Comparison of ENCODE assay signal across 22 cellular contexts in genomic region chr3:68986496-68987208, GRCh38. TPM values are rescaled to one million over a fixed set of nuclear protein-coding genes. Genes with fewer than 3 reads are reported as not detected.
DNase-seq lines count a peak whose midpoint lies in the region; ATAC-seq, FAIRE-seq and TF ChIP-seq lines count a peak whose summit lies in the region.
"Had no signal": no experiment of that assay in that cellular context is flagged by ENCODE, and none has a peak within 500 bp of the region (broad histone marks: within the 10 kb centered on the region; RNA-seq: fewer than 3 reads in every experiment).

No MANE protein-coding gene starts in this region.

- H3K27me3 Mint-ChIP-seq in activated CD4-positive, alpha-beta T cell treated with anti-CD3 and anti-CD28 coated beads, Interleukin-2, amount 10 ng/mL, durations not matched to agents 7 days and 5 days = no peaks in the 10 kb centered on the region
- no peaks in the 10 kb centered on the region for H3K27me3 Mint-ChIP-seq in endodermal cell (ENCODE audit: insufficient read depth)

- H3K27ac ChIP-seq in endodermal cell (ENCODE audit: low read depth, low read length) = no peak overlapping the region
- H3K27ac ChIP-seq: BLaER1, HL-60, PC-9, SJSA1 had no signal

- H3K9me3 ChIP-seq in endodermal cell (ENCODE audit: control insufficient read depth, low read length) = no peaks in the 10 kb centered on the region
- H3K9me3 ChIP-seq: BLaER1, SJSA1 had no signal

- FAIRE-seq in GM12892 (lab: Jason Lieb, UNC) = peak; percentile 27
- FAIRE-seq: A204.1, GM18507, GM19239, HTR-8/SVneo had no signal

- no peaks in the 10 kb centered on the region for H3K4me1 Mint-ChIP-seq in activated CD4-positive, alpha-beta T cell treated with anti-CD3 and anti-CD28 coated beads, Interleukin-2, amount 10 ng/mL, durations not matched to agents 7 days and 5 days
- H3K4me1 Mint-ChIP-seq in endodermal cell = no peaks in the 10 kb centered on the region
- H3K4me1 Mint-ChIP-seq: H9 had no signal

- 93 to 96% methylated on average over 5 to 6 of the region's 6 CpGs for WGBS in endodermal cell (ENCODE audit: insufficient coverage in 1 of 2, insufficient read length in 1 of 2), 2 experiments

- CTCF ChIA-PET in activated CD4-positive, alpha-beta T cell treated with anti-CD3 and anti-CD28 coated beads, Interleukin-2, amount 10 ng/mL, durations not matched to agents 7 days and 5 days (lab: Charles Lee) = interaction anchor here (0.5 kb wide), 1 partner anchor 120 kb away, joined by 4 read pairs; no protein-coding TSS in a partner anchor

- peak; percentile 41 for ATAC-seq in HG02610 (IDR thresholded peaks at IDR 0.05; ENCODE audit: unreplicated experiment)
- no peak for ATAC-seq in GM21619 (IDR thresholded peaks at IDR 0.05; ENCODE audit: unreplicated experiment)
- ATAC-seq: CD8-positive, alpha-beta T cell had no signal

- H3K4me3 ChIP-seq in endodermal cell (ENCODE audit: low read length) = no peak overlapping the region
- H3K4me3 ChIP-seq: BLaER1, PC-9, SJSA1 had no signal

- no peaks in the 10 kb centered on the region for H3K9me3 Mint-ChIP-seq in activated CD4-positive, alpha-beta T cell treated with anti-CD3 and anti-CD28 coated beads, Interleukin-2, amount 10 ng/mL, durations not matched to agents 7 days and 5 days
- no peaks in the 10 kb centered on the region for H3K9me3 Mint-ChIP-seq in endodermal cell
- H3K9me3 Mint-ChIP-seq: CD8-positive, alpha-beta T cell; H9 had no signal

- no peak for TF ChIP-seq CTCF in endodermal cell (conservative IDR thresholded peaks at IDR 0.05)

- no peaks in the 10 kb centered on the region for H3K27me3 ChIP-seq in endodermal cell (ENCODE audit: control insufficient read depth, insufficient read depth, low read length, poor library complexity, severe bottlenecking)
- H3K27me3 ChIP-seq: BLaER1, SJSA1 had no signal

- no peak overlapping the region for H3K4me3 Mint-ChIP-seq in activated CD4-positive, alpha-beta T cell treated with anti-CD3 and anti-CD28 coated beads, Interleukin-2, amount 10 ng/mL, durations not matched to agents 7 days and 5 days
- no peak overlapping the region for H3K4me3 Mint-ChIP-seq in endodermal cell
- H3K4me3 Mint-ChIP-seq: CD8-positive, alpha-beta T cell; H9 had no signal

- no peaks in the 10 kb centered on the region for H3K4me1 ChIP-seq in endodermal cell (ENCODE audit: control insufficient read depth, insufficient read depth, low read length)
- H3K4me1 ChIP-seq: BLaER1, SJSA1 had no signal

- DNase-seq in activated CD4-positive, alpha-beta T cell treated with anti-CD3 and anti-CD28 coated beads, Interleukin-2, amount 10 ng/mL, durations not matched to agents 7 days and 5 days = no peak
- no peak for DNase-seq in activated CD4-positive, alpha-beta T cell treated with anti-CD3 and anti-CD28 coated beads, Interleukin-2, amount 50 U/mL, for 1 hour
- DNase-seq in GM12892 (ENCODE audit: insufficient read length) = no peak
- DNase-seq in endodermal cell = peak; percentile 41
- DNase-seq in HK-2 (ENCODE audit: unreplicated experiment) = no peak
- DNase-seq in NCI-H1436 (lab: John Stamatoyannopoulos, UW) = no peak
- DNase-seq: CD8-positive, alpha-beta T cell; DMS79; H9; NCI-H2029; NCI-H2171; NCI-H446 treated with DMSO at 0.1 percent for 48 hours; PC-9 had no signal

- POLR2A ChIA-PET in activated CD4-positive, alpha-beta T cell treated with anti-CD3 and anti-CD28 coated beads, Interleukin-2, amount 10 ng/mL, durations not matched to agents 7 days and 5 days (lab: Charles Lee) = no interaction called here

- H3K36me3 ChIP-seq in endodermal cell (ENCODE audit: control insufficient read depth, insufficient read depth, low read length) = peaks cover 78% of the 10 kb centered on the region

- no peak overlapping the region for H3K9ac ChIP-seq in endodermal cell (ENCODE audit: extremely low read depth, low read length, poor library complexity, severe bottlenecking)
- H3K9ac ChIP-seq: BLaER1 had no signal

- no peak for TF ChIP-seq POLR2A in GM12892 (IDR thresholded peaks at IDR 0.05; ENCODE audit: low read depth, low read length)

- H3K27ac Mint-ChIP-seq in activated CD4-positive, alpha-beta T cell treated with anti-CD3 and anti-CD28 coated beads, Interleukin-2, amount 10 ng/mL, durations not matched to agents 7 days and 5 days = peak overlapping the region; percentile 10
- no peak overlapping the region for H3K27ac Mint-ChIP-seq in endodermal cell
- H3K27ac Mint-ChIP-seq: CD8-positive, alpha-beta T cell had no signal

- peaks cover 33% of the 10 kb centered on the region for H3K36me3 Mint-ChIP-seq in activated CD4-positive, alpha-beta T cell treated with anti-CD3 and anti-CD28 coated beads, Interleukin-2, amount 10 ng/mL, durations not matched to agents 7 days and 5 days (ENCODE audit: low read depth)
- H3K36me3 Mint-ChIP-seq in endodermal cell (ENCODE audit: low read depth) = peaks cover 67% of the 10 kb centered on the region

RNA-seq across cellular contexts. Expression of gene EOGT, which starts 26.8 kb away (rescaled TPM):
- 10 to 100 TPM; 11.3 to 14.7 TPM for total RNA-seq in activated CD4-positive, alpha-beta T cell treated with anti-CD3 and anti-CD28 coated beads, Interleukin-2, amount 10 ng/mL, durations not matched to agents 7 days and 5 days
- 5.4 TPM for polyA plus RNA-seq in GM12892 (2012; ENCODE audit: missing spikeins)
- total RNA-seq in endodermal cell = 10 to 100 TPM; 22.2 to 42.8 TPM
- 15.0 TPM for polyA plus RNA-seq in endodermal cell (2013, experiment 1 of 2)
- polyA plus RNA-seq in endodermal cell (2013, experiment 2 of 2) = 12.6 TPM

RNA-seq across cellular contexts. Expression of gene TAFA4, which starts 54.3 kb away (rescaled TPM):
- not detected for total RNA-seq in activated CD4-positive, alpha-beta T cell treated with anti-CD3 and anti-CD28 coated beads, Interleukin-2, amount 10 ng/mL, durations not matched to agents 7 days and 5 days
- not detected for polyA plus RNA-seq in GM12892 (2012; ENCODE audit: missing spikeins)
- total RNA-seq in endodermal cell = under 1 TPM; 0.42 to 0.73 TPM
- polyA plus RNA-seq in endodermal cell (2013, experiment 1 of 2) = 2.5 TPM
- polyA plus RNA-seq in endodermal cell (2013, experiment 2 of 2) = 1.9 TPM
- total RNA-seq: CD8-positive, alpha-beta T cell; PC-9; SJSA1 had no signal
